Comparison of ENCODE assay signal across 8 cellular contexts in genomic region chr17:42194133-42194899, GRCh38. TPM values are rescaled to one million over a fixed set of nuclear protein-coding genes. Genes with fewer than 3 reads are reported as not detected.
A peak's percentile ranks its signal among the peaks of the same experiment; 100 is the strongest.
DNase-seq lines count a peak whose midpoint lies in the region; ATAC-seq and TF ChIP-seq lines count a peak whose summit lies in the region.

A gene with protein sequence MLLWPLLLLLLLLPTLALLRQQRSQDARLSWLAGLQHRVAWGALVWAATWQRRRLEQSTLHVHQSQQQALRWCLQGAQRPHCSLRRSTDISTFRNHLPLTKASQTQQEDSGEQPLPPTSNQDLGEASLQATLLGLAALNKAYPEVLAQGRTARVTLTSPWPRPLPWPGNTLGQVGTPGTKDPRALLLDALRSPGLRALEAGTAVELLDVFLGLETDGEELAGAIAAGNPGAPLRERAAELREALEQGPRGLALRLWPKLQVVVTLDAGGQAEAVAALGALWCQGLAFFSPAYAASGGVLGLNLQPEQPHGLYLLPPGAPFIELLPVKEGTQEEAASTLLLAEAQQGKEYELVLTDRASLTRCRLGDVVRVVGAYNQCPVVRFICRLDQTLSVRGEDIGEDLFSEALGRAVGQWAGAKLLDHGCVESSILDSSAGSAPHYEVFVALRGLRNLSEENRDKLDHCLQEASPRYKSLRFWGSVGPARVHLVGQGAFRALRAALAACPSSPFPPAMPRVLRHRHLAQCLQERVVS (minus strand): TSS chr17:42194494. CDS start chr17:42193581, 913 bp downstream.

- ATAC-seq in GM21515 (IDR thresholded peaks at IDR 0.05; ENCODE audit: unreplicated experiment): peak; percentile 73

- H3K9me3 Mint-ChIP-seq in nephron progenitor cell: no peaks in the 10 kb centered on the region
- H3K9me3 Mint-ChIP-seq in stimulated activated naive CD8-positive, alpha-beta T cell treated with anti-CD3 and anti-CD28 coated beads, Interleukin-15, Interleukin-2, amounts not matched to agents 100 ng/mL and 50 ng/mL, for 24 hours: no peaks in the 10 kb centered on the region

- peak within 1 kb of the TSS; percentile 81 for H3K4me3 ChIP-seq in fibroblast of the aortic adventitia (ENCODE audit: low read depth, low read length)

- DNase-seq in D341Med (ENCODE audit: low spot score) (peak; percentile 96), KG1 (lab: John Stamatoyannopoulos, UW) (peak; percentile 79), RPMI8226 (peak; percentile 89), fibroblast of the aortic adventitia (ENCODE audit: low read depth) (peak; percentile 68), nephron progenitor cell (peak; percentile 61)
- peak; percentile 59 to 63 for DNase-seq in activated T-helper 1 cell treated with anti-CD3 and anti-CD28 coated beads, Interleukin-2, amount 50 U/mL, for 16 hours (ENCODE audit: low read depth in 1 of 2, low spot score in 1 of 2)

- H3K4me1 Mint-ChIP-seq in nephron progenitor cell: peaks cover 19% of the 10 kb centered on the region
- peaks cover 31% of the 10 kb centered on the region for H3K4me1 Mint-ChIP-seq in stimulated activated naive CD8-positive, alpha-beta T cell treated with anti-CD3 and anti-CD28 coated beads, Interleukin-15, Interleukin-2, amounts not matched to agents 100 ng/mL and 50 ng/mL, for 24 hours (ENCODE audit: low read depth)

- H3K4me3 Mint-ChIP-seq in nephron progenitor cell: peak within 1 kb of the TSS; percentile 83
- H3K4me3 Mint-ChIP-seq in stimulated activated naive CD8-positive, alpha-beta T cell treated with anti-CD3 and anti-CD28 coated beads, Interleukin-15, Interleukin-2, amounts not matched to agents 100 ng/mL and 50 ng/mL, for 24 hours: peak within 1 kb of the TSS; percentile 91

- H3K36me3 Mint-ChIP-seq in nephron progenitor cell (ENCODE audit: low read depth): peaks cover 7% of the 10 kb centered on the region
- peaks cover 5% of the 10 kb centered on the region for H3K36me3 Mint-ChIP-seq in stimulated activated naive CD8-positive, alpha-beta T cell treated with anti-CD3 and anti-CD28 coated beads, Interleukin-15, Interleukin-2, amounts not matched to agents 100 ng/mL and 50 ng/mL, for 24 hours (ENCODE audit: low read depth)

- TF ChIP-seq CTCF in fibroblast of the aortic adventitia (IDR thresholded peaks at IDR 0.05; ENCODE audit: insufficient read depth, low read length): no peak
- TF ChIP-seq CTCF in nephron progenitor cell (IDR thresholded peaks at IDR 0.05): no peak

- H3K27ac Mint-ChIP-seq in nephron progenitor cell: no peak within 1 kb of the TSS
- peak within 1 kb of the TSS; percentile 85 for H3K27ac Mint-ChIP-seq in stimulated activated naive CD8-positive, alpha-beta T cell treated with anti-CD3 and anti-CD28 coated beads, Interleukin-15, Interleukin-2, amounts not matched to agents 100 ng/mL and 50 ng/mL, for 24 hours

- peaks cover 7% of the 10 kb centered on the region for H3K27me3 Mint-ChIP-seq in nephron progenitor cell (ENCODE audit: low read depth, poor library complexity)
- no peaks in the 10 kb centered on the region for H3K27me3 Mint-ChIP-seq in stimulated activated naive CD8-positive, alpha-beta T cell treated with anti-CD3 and anti-CD28 coated beads, Interleukin-15, Interleukin-2, amounts not matched to agents 100 ng/mL and 50 ng/mL, for 24 hours

RNA-seq across cellular contexts. Expression of the gene that starts here (rescaled TPM):
- total RNA-seq in fibroblast of the aortic adventitia (ENCODE audit: low replicate concordance): 14.8 and 33.8 TPM in 2 replicates

Comparison
In these comparisons a context has a peak if more than half of its experiments do, and no peak if none do; other contexts are left out.
1. Peak in every context shown above with its lines: DNase-seq, ATAC-seq and H3K4me3 ChIP-seq.